8 cellular contexts compared by ENCODE assay signal in genomic region chr2:209423562-209424541, GRCh38. TPM values are rescaled to one million over a fixed set of nuclear protein-coding genes. Genes with fewer than 3 reads are reported as not detected.
DNase-seq lines count a peak whose midpoint lies in the region; FAIRE-seq and TF ChIP-seq lines count a peak whose summit lies in the region.

TSS of gene MAP2 (plus strand) at chr2:209424047. CDS start at chr2:209653171, 229,124 bp downstream.

- TF ChIP-seq CTCF in RWPE1 (conservative IDR thresholded peaks at IDR 0.05; ENCODE audit: low read depth) (peak; percentile 91), foreskin fibroblast (IDR thresholded peaks at IDR 0.05; ENCODE audit: low read depth, low read length) (peak; percentile 57), neural progenitor cell (IDR thresholded peaks at IDR 0.05) (peak; percentile 90)

- peaks cover 47% of the 10 kb centered on the region for H3K79me2 ChIP-seq in neural progenitor cell (ENCODE audit: low read depth)

- H3K36me3 ChIP-seq in neural progenitor cell, result no peaks in the 10 kb centered on the region

- peaks cover 12% of the 10 kb centered on the region for H3F3A ChIP-seq in neural progenitor cell (ENCODE audit: low read depth)

- CTCF ChIA-PET in RWPE1 (lab: Yijun Ruan, JAX), result interaction anchor here (0.6 to 4.3 kb wide), 23 partner anchors 17 to 720 kb away, joined by 3 to 57 read pairs (median 4); no protein-coding TSS in a partner anchor

- DNase-seq in Daoy (ENCODE audit: low read depth) (peak; percentile 89), H54 (ENCODE audit: insufficient read length, low spot score) (peak; percentile 77), LHCN-M2 (ENCODE audit: low read depth) (peak; percentile 68), RWPE1 (ENCODE audit: low spot score) (peak; percentile 78), foreskin fibroblast (peak; percentile 84 to 95), neural progenitor cell (ENCODE audit: low spot score) (peak; percentile 96), substantia nigra (lab: John Stamatoyannopoulos, UW) (peak; percentile 32 to 94 (median 75))
- peak; percentile 18 for DNase-seq in activated gamma-delta T cell treated with anti-CD3 and anti-CD28 coated beads, Interleukin-2, amount 50 U/mL, for 16 hours (ENCODE audit: low read depth)

- peak within 1 kb of the TSS; percentile 86 to 92 for H3K4me3 ChIP-seq in foreskin fibroblast (ENCODE audit: low read depth in 1 of 2, low read length in 2 of 2)
- peak within 1 kb of the TSS; percentile 78 for H3K4me3 ChIP-seq in neural progenitor cell

- peaks cover 17% of the 10 kb centered on the region for H3K4me1 ChIP-seq in neural progenitor cell

- H3K4me2 ChIP-seq in neural progenitor cell, result peak within 1 kb of the TSS; percentile 84

- H3K4me1 Mint-ChIP-seq in neural progenitor cell, result peaks cover 31% of the 10 kb centered on the region

- H3K27ac ChIP-seq in RWPE1, result no peak within 1 kb of the TSS
- H3K27ac ChIP-seq in neural progenitor cell, result no peak within 1 kb of the TSS
- H3K27ac ChIP-seq in substantia nigra (ENCODE audit: low read depth, low read length, poor library complexity, severe bottlenecking), result peak within 1 kb of the TSS; percentile 51

- no peaks in the 10 kb centered on the region for H3K27me3 Mint-ChIP-seq in neural progenitor cell (ENCODE audit: insufficient read depth, low read depth)

- POLR2A ChIA-PET in RWPE1 (lab: Yijun Ruan, JAX; ENCODE audit: low non-redundant PET), result no interaction called here

- peaks cover 8% of the 10 kb centered on the region for H4K20me1 ChIP-seq in neural progenitor cell (ENCODE audit: low read depth)

- peaks cover 8% of the 10 kb centered on the region for H3K9me3 Mint-ChIP-seq in neural progenitor cell

- TF ChIP-seq POLR2A in H54 (IDR thresholded peaks at IDR 0.05; ENCODE audit: low read depth, low read length), result 0 out of 2 replicates have a peak, but pooled peaks have one; percentile 18

- H3K9me3 ChIP-seq in neural progenitor cell (ENCODE audit: low read depth), result no peaks in the 10 kb centered on the region

- H3K4me3 Mint-ChIP-seq in neural progenitor cell, result peak within 1 kb of the TSS; percentile 97

- H2AFZ ChIP-seq in neural progenitor cell (replicated peaks), result peak within 1 kb of the TSS; percentile 96

- H3K27me3 ChIP-seq in neural progenitor cell, result no peaks in the 10 kb centered on the region

- FAIRE-seq in H54 (lab: Jason Lieb, UNC), result no peak

- H3K27ac Mint-ChIP-seq in neural progenitor cell, result peak within 1 kb of the TSS; percentile 90

- H3K9ac ChIP-seq in neural progenitor cell, result peak within 1 kb of the TSS; percentile 52

- H3K36me3 Mint-ChIP-seq in neural progenitor cell, result peaks cover 16% of the 10 kb centered on the region

RNA-seq across cellular contexts. Expression of gene MAP2, which starts in this region (rescaled TPM):
- 0.34 TPM in 1 of 2 replicates, not detected in the other for total RNA-seq in Daoy (2014; rRNA removed; shearing (Covaris generic))
- total RNA-seq in LHCN-M2 (2014; rRNA removed) (0.06 and 0.23 TPM in 2 replicates), neural progenitor cell (ENCODE audit: low replicate concordance) (95.0 and 102 TPM in 2 replicates)
- polyA plus RNA-seq in LHCN-M2 (2012), result 0.64 TPM

Comparison
In these comparisons a context has a peak if more than half of its experiments do, and no peak if none do; other contexts are left out.
1. RNA of gene MAP2 (total RNA-seq): 95.0 to 102 TPM in neural progenitor cell; 0.34 TPM in Daoy and 0.06 to 0.23 TPM in LHCN-M2; every median in the first group is over 10 times any median in the second.
2. Peak in DNase-seq in Daoy; RNA of the gene not detected or under 1 TPM.
3. Peak in DNase-seq in LHCN-M2; RNA of the gene not detected or under 1 TPM.
4. DNase-seq: peak in every context shown above with its lines; median percentile 96 in neural progenitor cell; 90 in foreskin fibroblast; 89 in Daoy; 78 in RWPE1; 77 in H54; 75 in substantia nigra; 68 in LHCN-M2; 18 in activated gamma-delta T cell treated with anti-CD3 and anti-CD28 coated beads, Interleukin-2, amount 50 U/mL, for 16 hours.
5. Peak in every context shown above with its lines, with median percentiles within 50 percentile points of each other: CTCF ChIP-seq.